In genomic region chr9:36165766-36166149, GRCh38 we compare ENCODE assay signal across 9 cellular contexts. TPM values are rescaled to one million over a fixed set of nuclear protein-coding genes. Genes with fewer than 3 reads are reported as not detected.
A peak's percentile ranks its signal among the peaks of the same experiment; 100 is the strongest.
DNase-seq lines count a peak whose midpoint lies in the region; ATAC-seq, FAIRE-seq and TF ChIP-seq lines count a peak whose summit lies in the region.
"Had no signal": no experiment of that assay in that cellular context is flagged by ENCODE, and none has a peak within 500 bp of the region (broad histone marks: within the 10 kb centered on the region; RNA-seq: fewer than 3 reads in every experiment).

No MANE protein-coding gene starts in this region.

- H3K27me3 ChIP-seq in OCI-LY1 (ENCODE audit: insufficient read depth, low read length) (0 out of 2 replicates have a peak, but pooled peaks cover 9% of the 10 kb centered on the region), endothelial cell of umbilical vein (ENCODE audit: control insufficient read depth in 2 of 2, insufficient read depth in 2 of 2, low read length in 2 of 2) (no peaks in the 10 kb centered on the region)

- dilution Hi-C loops in endothelial cell of umbilical vein (cut with MboI; ENCODE audit: extremely low pct_ligation_motif_present, low sequenced_read_pairs), result no loop called here

- H3K9me2 ChIP-seq in OCI-LY1 (ENCODE audit: low read depth, low read length), result no peaks in the 10 kb centered on the region

- H3K36me3 Mint-ChIP-seq in nephron (ENCODE audit: low read depth), result no peaks in the 10 kb centered on the region

- H3K9me1 ChIP-seq in endothelial cell of umbilical vein (replicated peaks; ENCODE audit: control insufficient read depth, extremely low read depth, insufficient read depth, low read length), result no peaks in the 10 kb centered on the region

- H3K9me3 Mint-ChIP-seq in nephron, result no peaks in the 10 kb centered on the region

- no peak for FAIRE-seq in endothelial cell of umbilical vein (lab: Jason Lieb, UNC)
- FAIRE-seq: HepG2 had no signal

- no peaks in the 10 kb centered on the region for H3K79me2 ChIP-seq in OCI-LY1 (ENCODE audit: insufficient read depth, low read length)
- no peaks in the 10 kb centered on the region for H3K79me2 ChIP-seq in endothelial cell of umbilical vein (ENCODE audit: control insufficient read depth, insufficient read depth, low read length)

- H3K4me1 ChIP-seq in OCI-LY1 (ENCODE audit: insufficient read depth, low read length, severe bottlenecking), result peaks cover 9% of the 10 kb centered on the region
- H3K4me1 ChIP-seq in endothelial cell of umbilical vein (ENCODE audit: control insufficient read depth, extremely low read depth, insufficient read depth, low read length), result peaks cover 18% of the 10 kb centered on the region

- H3K36me3 ChIP-seq in OCI-LY1 (ENCODE audit: insufficient read depth, low read length), result no peaks in the 10 kb centered on the region
- no peaks in the 10 kb centered on the region for H3K36me3 ChIP-seq in endothelial cell of umbilical vein (ENCODE audit: control insufficient read depth in 2 of 2, extremely low read depth in 1 of 2, insufficient read depth in 2 of 2, low read length in 2 of 2)

- peak overlapping the region in 2 of 3 experiments; percentile 79 to 80 for H3K4me3 Mint-ChIP-seq in nephron

- CTCF ChIA-PET in AG04449 (lab: Yijun Ruan, JAX) (interaction anchor here (0.6 to 7.1 kb wide), 23 partner anchors 10 to 213 kb away, joined by 3 to 103 read pairs (median 9); partner anchors contain the start of genes CLTA and GLIPR2), endothelial cell of umbilical vein (lab: Charles Lee) (interaction anchor here (0.7 to 8.4 kb wide), 22 partner anchors 11 to 480 kb away, joined by 3 to 189 read pairs (median 6); partner anchors contain the start of genes CLTA, GLIPR2 and OR2S2)

- H2AFZ ChIP-seq in OCI-LY1 (ENCODE audit: low read length) (no peak overlapping the region), endothelial cell of umbilical vein (ENCODE audit: low read depth, low read length) (peak overlapping the region; percentile 52)

- no TSS peak for BruUV-seq in endothelial cell of umbilical vein (replicated peaks; lab: Mats Ljungman, UMichigan)

- no peak for ATAC-seq in left colon
- ATAC-seq in HG02840 (IDR thresholded peaks at IDR 0.05; ENCODE audit: low FRiP score, unreplicated experiment), result no peak
- no peak for ATAC-seq in HG02571 (IDR thresholded peaks at IDR 0.05; ENCODE audit: unreplicated experiment)

- H3K9ac ChIP-seq in OCI-LY1 (ENCODE audit: low read length), result no peak overlapping the region
- peak overlapping the region; percentile 28 for H3K9ac ChIP-seq in endothelial cell of umbilical vein (replicated peaks; ENCODE audit: extremely low read depth, insufficient read depth, low read length)

- H4K20me1 ChIP-seq in OCI-LY1 (ENCODE audit: insufficient read depth, low read length) (no peaks in the 10 kb centered on the region), endothelial cell of umbilical vein (replicated peaks; ENCODE audit: control insufficient read depth, extremely low read depth, insufficient read depth, low read length) (no peaks in the 10 kb centered on the region)

- intact Hi-C loops in endothelial cell of umbilical vein (cut with micrococcal nuclease), result loop anchor here (1.0 kb wide), 5 partner anchors 29 to 210 kb away; partner anchors contain the start of gene GLIPR2
- intact Hi-C loops in left colon (cut with DNase I, micrococcal nuclease), result loop anchor here in 1 of 2 donors (1.0 kb wide), 1 partner anchor 62 kb away; no protein-coding TSS in a partner anchor

- TF ChIP-seq CTCF in AG04449 (IDR thresholded peaks at IDR 0.05; ENCODE audit: insufficient read depth, low read length, missing control alignments) (no peak), OCI-LY1 (IDR thresholded peaks at IDR 0.05; ENCODE audit: low read length) (no peak), endothelial cell of umbilical vein (IDR thresholded peaks at IDR 0.05; ENCODE audit: extremely low read depth in 1 of 2, insufficient read depth in 1 of 2, low read depth in 1 of 2, low read length in 2 of 2) (no peak), nephron (IDR thresholded peaks at IDR 0.05; ENCODE audit: unreplicated experiment in 3 of 3) (no peak)

- H3K4me1 Mint-ChIP-seq in nephron, result peaks cover 57% of the 10 kb centered on the region

- no peaks in the 10 kb centered on the region for H3K27me3 Mint-ChIP-seq in nephron (ENCODE audit: low read depth)

- H3K27ac Mint-ChIP-seq in nephron, result peak overlapping the region; percentile 38 to 99 (median 88)

- DNase-seq in AG04449 (ENCODE audit: low read depth, low spot score), result no peak
- DNase-seq in endothelial cell of umbilical vein (ENCODE audit: low read depth, low spot score), result peak; percentile 34
- no peak for DNase-seq in left colon
- DNase-seq in NOMO-1 treated with DMSO at 0.1 percent for 48 hours (lab: John Stamatoyannopoulos, UW; ENCODE audit: unreplicated experiment), result no peak

- H3K9me3 ChIP-seq in OCI-LY1 (ENCODE audit: low read length), result no peaks in the 10 kb centered on the region
- H3K9me3 ChIP-seq in endothelial cell of umbilical vein (replicated peaks; ENCODE audit: control insufficient read depth, insufficient read depth, low read length), result no peaks in the 10 kb centered on the region

- POLR2A ChIA-PET in AG04449 (lab: Yijun Ruan, JAX) (interaction anchor here (0.6 to 2.4 kb wide), 8 partner anchors 9 to 91 kb away, joined by 3 to 9 read pairs (median 4); partner anchors contain the start of gene GLIPR2), endothelial cell of umbilical vein (lab: Charles Lee) (interaction anchor here (0.7 kb wide), 1 partner anchor 50 kb away, joined by 5 read pairs; no protein-coding TSS in a partner anchor)

- H3F3A ChIP-seq in OCI-LY1 (ENCODE audit: insufficient read depth, low read length), result no peaks in the 10 kb centered on the region

- H3K27ac ChIP-seq in OCI-LY1 (ENCODE audit: low read depth, low read length, poor library complexity, severe bottlenecking) (no peak overlapping the region), endothelial cell of umbilical vein (ENCODE audit: insufficient read depth, low read depth, low read length) (no peak overlapping the region)

- peak overlapping the region; percentile 89; the same call in 1 of the 2 replicates for H3K4me2 ChIP-seq in OCI-LY1 (ENCODE audit: low read length)
- peak overlapping the region; percentile 38 for H3K4me2 ChIP-seq in endothelial cell of umbilical vein (ENCODE audit: insufficient read depth, low read length)

- peak overlapping the region; percentile 63 for H3K4me3 ChIP-seq in AG04449 (ENCODE audit: low read depth, low read length)
- H3K4me3 ChIP-seq in OCI-LY1 (ENCODE audit: low read depth, low read length, poor library complexity, severe bottlenecking), result peak overlapping the region; percentile 59
- H3K4me3 ChIP-seq in endothelial cell of umbilical vein (replicated peaks in 1 of 3; ENCODE audit: insufficient read depth in 1 of 3, low read depth in 1 of 3, low read length in 3 of 3), result peak overlapping the region in 1 of 3 experiments; percentile 51

- TF ChIP-seq POLR2A in endothelial cell of umbilical vein (IDR thresholded peaks at IDR 0.05; ENCODE audit: low read depth, low read length), result no peak

TF ChIP-seq in endothelial cell of umbilical vein, 7 proteins besides CTCF, POLR2A, EP300 and RAD21:
- TF ChIP-seq EZH2 (IDR thresholded peaks at IDR 0.05; ENCODE audit: borderline replicate concordance, low read depth, low read length, severe bottlenecking), result no peak
- TF ChIP-seq POLR2AphosphoS5 (IDR thresholded peaks at IDR 0.05; ENCODE audit: insufficient read depth, low read depth, low read length), result no peak
- peak; percentile 59 for TF ChIP-seq GATA2 (IDR thresholded peaks at IDR 0.05; ENCODE audit: insufficient read depth, insufficient read length, low read depth, low read length)
- no peak for TF ChIP-seq MAX (IDR thresholded peaks at IDR 0.05; ENCODE audit: insufficient read depth, insufficient read length)
- no peak for TF ChIP-seq FOS (IDR thresholded peaks at IDR 0.05; ENCODE audit: borderline replicate concordance, insufficient read depth, low read length)
- no peak for TF ChIP-seq MYC (IDR thresholded peaks at IDR 0.05; ENCODE audit: low read depth, low read length)
- TF ChIP-seq JUN (IDR thresholded peaks at IDR 0.05; ENCODE audit: borderline replicate concordance, insufficient read depth, insufficient read length, low read depth), result no peak
TF ChIP-seq in endothelial cell of umbilical vein: peak in this region for 1.

RNA-seq across cellular contexts. Expression of gene CCIN, which starts 3.4 kb away (rescaled TPM):
- 0.22 and 0.44 TPM in 2 replicates for total RNA-seq in endothelial cell of umbilical vein
- 1.1 and 1.2 TPM in 2 replicates for polyA plus RNA-seq in endothelial cell of umbilical vein
- polyA plus RNA-seq in endothelial cell of umbilical vein (2011; cell fraction: cytosol; rRNA removed), result 0.63 and 0.66 TPM in 2 replicates
- polyA plus RNA-seq in endothelial cell of umbilical vein (2011; cell fraction: nucleus; rRNA removed), result 0.84 and 1.1 TPM in 2 replicates
- polyA plus RNA-seq in endothelial cell of umbilical vein (2012), result 1.2 TPM in 2 replicates
- 0.53 and 2.5 TPM in 2 replicates for polyA minus RNA-seq in endothelial cell of umbilical vein
- not detected for polyA minus RNA-seq in endothelial cell of umbilical vein (2011; cell fraction: cytosol; rRNA and poly(A)+ RNA removed)
- 0.87 and 1.1 TPM in 2 replicates for polyA minus RNA-seq in endothelial cell of umbilical vein (2011; cell fraction: nucleus; rRNA and poly(A)+ RNA removed)
- total RNA-seq in left colon, result under 1 TPM in 1 of 2 donors, not detected in 1; 0.25 TPM
- total RNA-seq: HepG2 had no signal
- polyA plus RNA-seq: HepG2 had no signal

RNA-seq across cellular contexts. Expression of gene CLTA, which starts 25.0 kb away (rescaled TPM):
- 281 and 317 TPM in 2 replicates for total RNA-seq in endothelial cell of umbilical vein
- 212 and 229 TPM in 2 replicates for polyA plus RNA-seq in endothelial cell of umbilical vein
- 351 and 388 TPM in 2 replicates for polyA plus RNA-seq in endothelial cell of umbilical vein (2011; cell fraction: cytosol; rRNA removed)
- 135 and 162 TPM in 2 replicates for polyA plus RNA-seq in endothelial cell of umbilical vein (2011; cell fraction: nucleus; rRNA removed)
- polyA plus RNA-seq in endothelial cell of umbilical vein (2012), result 355 and 368 TPM in 2 replicates
- polyA minus RNA-seq in endothelial cell of umbilical vein, result 98.2 and 102 TPM in 2 replicates
- 94.4 TPM for polyA minus RNA-seq in endothelial cell of umbilical vein (2011; cell fraction: cytosol; rRNA and poly(A)+ RNA removed)
- 23.4 and 37.0 TPM in 2 replicates for polyA minus RNA-seq in endothelial cell of umbilical vein (2011; cell fraction: nucleus; rRNA and poly(A)+ RNA removed)
- total RNA-seq in left colon, result 100 to 1,000 TPM; 200 to 205 TPM

RNA-seq across cellular contexts. Expression of gene GLIPR2, which starts 29.2 kb away (rescaled TPM):
- total RNA-seq in endothelial cell of umbilical vein (20.0 and 22.0 TPM in 2 replicates), left colon (10 to 100 TPM; 26.0 to 33.3 TPM)
- polyA plus RNA-seq in endothelial cell of umbilical vein, result 42.4 and 42.5 TPM in 2 replicates
- 42.7 and 51.4 TPM in 2 replicates for polyA plus RNA-seq in endothelial cell of umbilical vein (2011; cell fraction: cytosol; rRNA removed)
- polyA plus RNA-seq in endothelial cell of umbilical vein (2011; cell fraction: nucleus; rRNA removed), result 22.7 and 24.5 TPM in 2 replicates
- 47.6 and 56.2 TPM in 2 replicates for polyA plus RNA-seq in endothelial cell of umbilical vein (2012)
- polyA minus RNA-seq in endothelial cell of umbilical vein, result 45.7 and 51.9 TPM in 2 replicates
- polyA minus RNA-seq in endothelial cell of umbilical vein (2011; cell fraction: cytosol; rRNA and poly(A)+ RNA removed), result not detected
- polyA minus RNA-seq in endothelial cell of umbilical vein (2011; cell fraction: nucleus; rRNA and poly(A)+ RNA removed), result 6.8 and 7.0 TPM in 2 replicates
